1 cellular context compared by ENCODE assay signal in genomic region chr6:80962382-80962781, GRCh38.
TF ChIP-seq lines count a peak whose summit lies in the region.

No MANE protein-coding gene starts in this region.

TF ChIP-seq in HCT116, 20 proteins besides CTCF, POLR2A, EP300 and RAD21 (continued from another document):
- no peak for TF ChIP-seq REST (IDR thresholded peaks at IDR 0.05; ENCODE audit: low read depth)
